23 cellular contexts compared by ENCODE assay signal in the genomic region with DNA sequence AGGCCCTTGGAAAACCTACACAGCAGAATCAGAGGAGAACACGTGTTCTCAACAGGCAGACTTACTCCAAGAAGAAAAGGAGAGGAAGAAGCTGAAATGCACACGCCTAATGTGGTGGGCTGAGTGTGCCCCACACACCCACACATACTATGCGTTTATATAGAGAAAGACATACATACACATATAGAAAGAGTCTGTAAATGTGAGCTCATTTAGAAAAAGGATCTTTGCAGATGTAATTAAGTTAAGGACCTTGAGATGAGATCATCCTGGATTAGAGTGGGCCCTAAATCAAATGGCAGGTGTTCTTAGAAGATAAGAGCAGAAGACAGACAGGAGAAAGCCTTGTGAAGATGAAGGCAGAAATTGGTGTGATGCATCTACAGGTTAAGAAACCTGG.
A peak's percentile ranks its signal among the peaks of the same experiment; 100 is the strongest.
DNase-seq lines count a peak whose midpoint lies in the region; ATAC-seq, FAIRE-seq and TF ChIP-seq lines count a peak whose summit lies in the region.
"Had no signal": no experiment of that assay in that cellular context is flagged by ENCODE, and none has a peak within 500 bp of the region (broad histone marks: within the 10 kb centered on the region; RNA-seq: fewer than 3 reads in every experiment).

No MANE protein-coding gene starts in this region.

- TF ChIP-seq CTCF in K562 (IDR thresholded peaks at IDR 0.05 in 2 of 3, conservative IDR thresholded peaks at IDR 0.05 in 1 of 3; ENCODE audit: insufficient read depth in 2 of 3, low read depth in 1 of 3, low read length in 3 of 3) (no peak), hepatocyte (IDR thresholded peaks at IDR 0.05; ENCODE audit: poor library complexity) (no peak), omental fat pad (IDR thresholded peaks at IDR 0.05) (no peak)

- H3K27me3 ChIP-seq in K562 (ENCODE audit: control insufficient read depth in 2 of 2, insufficient read depth in 2 of 2, low read length in 2 of 2) (no peaks in the 10 kb centered on the region), hepatocyte (no peaks in the 10 kb centered on the region)

- POLR2A ChIA-PET in K562 (lab: Yijun Ruan, JAX), result interaction anchor here (0.6 to 1.9 kb wide), 7 partner anchors 11 to 1564 kb away, joined by 3 to 11 read pairs (median 3); no protein-coding TSS in a partner anchor

- H3K9me1 ChIP-seq in K562 (ENCODE audit: control insufficient read depth, insufficient read depth, low read length), result no peaks in the 10 kb centered on the region

- intact Hi-C loops in K562 (cut with micrococcal nuclease), result no loop called here

- peak; percentile 74 for ATAC-seq in K562
- ATAC-seq in HG03378 (IDR thresholded peaks at IDR 0.05; ENCODE audit: unreplicated experiment), result no peak
- no peak for ATAC-seq in omental fat pad (ENCODE audit: low FRiP score)
- ATAC-seq: A549, GM23338 had no signal

- H3K9me3 ChIP-seq in K562 (replicated peaks; ENCODE audit: control insufficient read depth, insufficient read depth, low read depth, low read length) (no peaks in the 10 kb centered on the region), hepatocyte (ENCODE audit: low read depth) (no peaks in the 10 kb centered on the region)
- H3K9me3 ChIP-seq: A549 had no signal

- in situ Hi-C loops in K562 (cut with MboI), result no loop called here

- H3K79me2 ChIP-seq in K562 (ENCODE audit: control insufficient read depth, insufficient read depth, low read length), result no peaks in the 10 kb centered on the region
- H3K79me2 ChIP-seq in hepatocyte, result no peaks in the 10 kb centered on the region

- H3K27ac ChIP-seq in K562 (ENCODE audit: extremely low read depth, low read depth, low read length) (0 out of 3 replicates have a peak overlapping the region, but pooled peaks have one; percentile 16), hepatocyte (no peak overlapping the region)
- H3K27ac ChIP-seq: 22Rv1, A549, C4-2B had no signal

- no peak for TF ChIP-seq POLR2A in K562 (conservative IDR thresholded peaks at IDR 0.05)

- no TSS peak for BruUV-seq in K562 (replicated peaks; lab: Mats Ljungman, UMichigan)

- no peak for TF ChIP-seq EP300 in K562 (IDR thresholded peaks at IDR 0.05; ENCODE audit: low read length)

- peak; percentile 62 for FAIRE-seq in K562 (lab: Jason Lieb, UNC)
- FAIRE-seq: A549, GM12892, GM18507, H54, HTR-8/SVneo had no signal

- 28% methylated on average over 3 of the region's 3 CpGs for WGBS in K562 (ENCODE audit: insufficient coverage, low coverage, missing lambda C conversion rate)
- 84% methylated on average over 3 of the region's 3 CpGs for WGBS in hepatocyte (ENCODE audit: low lambda C conversion rate, missing lambda C conversion rate)

- peak; percentile 54 for DNase-seq in NCI-H82 (lab: John Stamatoyannopoulos, UW)
- no peak for DNase-seq in NCI-H82 treated with DMSO at 0.1 percent for 48 hours (lab: John Stamatoyannopoulos, UW; ENCODE audit: unreplicated experiment)
- DNase-seq in NCI-H524 treated with DMSO at 0.1 percent for 48 hours (lab: John Stamatoyannopoulos, UW), result peak; percentile 56
- DNase-seq in K562 (ENCODE audit: extremely low read depth in 1 of 4, low spot score in 3 of 4), result peak in 1 of 4 experiments; percentile 27
- DNase-seq in hepatocyte (ENCODE audit: low spot score), result no peak
- DNase-seq in omental fat pad (ENCODE audit: low spot score), result no peak
- DNase-seq: AML-193; CD4-positive, alpha-beta T cell; DMS153; DMS79; GDM1; HCEC 1CT; HFFc6; IMR-90 had no signal

- H4K20me1 ChIP-seq in K562 (replicated peaks; ENCODE audit: control insufficient read depth, insufficient read depth, low read length), result no peaks in the 10 kb centered on the region
- H4K20me1 ChIP-seq in hepatocyte (ENCODE audit: insufficient read depth, poor library complexity, severe bottlenecking), result no peaks in the 10 kb centered on the region

- CTCF ChIA-PET in K562 (lab: Yijun Ruan, JAX; ENCODE audit: low intra/inter-chr PET ratio), result no interaction called here

- no peak for TF ChIP-seq RAD21 in K562 (CRISPR knock-in tag; conservative IDR thresholded peaks at IDR 0.05 in 1 of 2, IDR thresholded peaks at IDR 0.05 in 1 of 2)

- H3K9ac ChIP-seq in K562 (ENCODE audit: insufficient read depth in 1 of 2, low read depth in 2 of 2, low read length in 2 of 2), result no peak overlapping the region

- H3K4me2 ChIP-seq in K562 (ENCODE audit: insufficient read depth, low read length), result no peak overlapping the region; the same call in 1 of the 2 replicates
- H3K4me2 ChIP-seq in hepatocyte, result no peak overlapping the region
- H3K4me2 ChIP-seq: A549, GM23338 had no signal

- no peaks in the 10 kb centered on the region for H3K9me2 ChIP-seq in hepatocyte (replicated peaks; ENCODE audit: insufficient read depth)

- no peak overlapping the region for H3K4me3 ChIP-seq in K562
- no peak overlapping the region for H3K4me3 ChIP-seq in hepatocyte
- H3K4me3 ChIP-seq: A549, GM23338 had no signal

- H3K36me3 ChIP-seq in K562 (ENCODE audit: control insufficient read depth, insufficient read depth, low read length) (no peaks in the 10 kb centered on the region), hepatocyte (replicated peaks; ENCODE audit: insufficient read depth, low read depth) (no peaks in the 10 kb centered on the region)

- H2AFZ ChIP-seq in K562 (ENCODE audit: low read depth, low read length), result peak overlapping the region; percentile 49
- no peak overlapping the region for H2AFZ ChIP-seq in hepatocyte
- H2AFZ ChIP-seq: GM23338 had no signal

- H3K4me1 ChIP-seq in K562 (replicated peaks in 1 of 2; ENCODE audit: control insufficient read depth in 2 of 2, insufficient read depth in 2 of 2, low read length in 2 of 2) (no peaks in the 10 kb centered on the region; a peak in 1 of 5 replicates), hepatocyte (ENCODE audit: insufficient read depth) (peaks cover 9% of the 10 kb centered on the region)

TF ChIP-seq in K562, 482 proteins besides CTCF, POLR2A, EP300 and RAD21 (continues in another document):
- TF ChIP-seq KDM2B (CRISPR knock-in tag; IDR thresholded peaks at IDR 0.05) (no peak), NR2C1 (IDR thresholded peaks at IDR 0.05) (no peak), NR2C1 (tag; IDR thresholded peaks at IDR 0.05) (no peak), U2AF1 (optimal IDR thresholded peaks at IDR 0.05; ENCODE audit: low read depth, low read length) (no peak), ZNF121 (CRISPR knock-in tag; conservative IDR thresholded peaks at IDR 0.05) (no peak), DPF2 (IDR thresholded peaks at IDR 0.05) (peak; percentile 83), ELF2 (CRISPR knock-in tag; IDR thresholded peaks at IDR 0.05) (no peak), CTBP1 (IDR thresholded peaks at IDR 0.05; ENCODE audit: borderline replicate concordance) (peak; percentile 32; the same call in 1 of the 2 replicates), SMARCC2 (IDR thresholded peaks at IDR 0.05; ENCODE audit: low read depth) (peak; percentile 41; the same call in 1 of the 2 replicates), PTTG1 (tag; IDR thresholded peaks at IDR 0.05; ENCODE audit: low read depth) (no peak), IRF2 (CRISPR knock-in tag; IDR thresholded peaks at IDR 0.05) (no peak), HDAC3 (IDR thresholded peaks at IDR 0.05; ENCODE audit: borderline replicate concordance, partially characterized antibody) (no peak), MEIS2 (IDR thresholded peaks at IDR 0.05; ENCODE audit: partially characterized antibody) (peak; percentile 93), ZNF785 (CRISPR knock-in tag; IDR thresholded peaks at IDR 0.05) (no peak), CSDE1 (IDR thresholded peaks at IDR 0.05) (no peak)
- TF ChIP-seq, protein P1, sequence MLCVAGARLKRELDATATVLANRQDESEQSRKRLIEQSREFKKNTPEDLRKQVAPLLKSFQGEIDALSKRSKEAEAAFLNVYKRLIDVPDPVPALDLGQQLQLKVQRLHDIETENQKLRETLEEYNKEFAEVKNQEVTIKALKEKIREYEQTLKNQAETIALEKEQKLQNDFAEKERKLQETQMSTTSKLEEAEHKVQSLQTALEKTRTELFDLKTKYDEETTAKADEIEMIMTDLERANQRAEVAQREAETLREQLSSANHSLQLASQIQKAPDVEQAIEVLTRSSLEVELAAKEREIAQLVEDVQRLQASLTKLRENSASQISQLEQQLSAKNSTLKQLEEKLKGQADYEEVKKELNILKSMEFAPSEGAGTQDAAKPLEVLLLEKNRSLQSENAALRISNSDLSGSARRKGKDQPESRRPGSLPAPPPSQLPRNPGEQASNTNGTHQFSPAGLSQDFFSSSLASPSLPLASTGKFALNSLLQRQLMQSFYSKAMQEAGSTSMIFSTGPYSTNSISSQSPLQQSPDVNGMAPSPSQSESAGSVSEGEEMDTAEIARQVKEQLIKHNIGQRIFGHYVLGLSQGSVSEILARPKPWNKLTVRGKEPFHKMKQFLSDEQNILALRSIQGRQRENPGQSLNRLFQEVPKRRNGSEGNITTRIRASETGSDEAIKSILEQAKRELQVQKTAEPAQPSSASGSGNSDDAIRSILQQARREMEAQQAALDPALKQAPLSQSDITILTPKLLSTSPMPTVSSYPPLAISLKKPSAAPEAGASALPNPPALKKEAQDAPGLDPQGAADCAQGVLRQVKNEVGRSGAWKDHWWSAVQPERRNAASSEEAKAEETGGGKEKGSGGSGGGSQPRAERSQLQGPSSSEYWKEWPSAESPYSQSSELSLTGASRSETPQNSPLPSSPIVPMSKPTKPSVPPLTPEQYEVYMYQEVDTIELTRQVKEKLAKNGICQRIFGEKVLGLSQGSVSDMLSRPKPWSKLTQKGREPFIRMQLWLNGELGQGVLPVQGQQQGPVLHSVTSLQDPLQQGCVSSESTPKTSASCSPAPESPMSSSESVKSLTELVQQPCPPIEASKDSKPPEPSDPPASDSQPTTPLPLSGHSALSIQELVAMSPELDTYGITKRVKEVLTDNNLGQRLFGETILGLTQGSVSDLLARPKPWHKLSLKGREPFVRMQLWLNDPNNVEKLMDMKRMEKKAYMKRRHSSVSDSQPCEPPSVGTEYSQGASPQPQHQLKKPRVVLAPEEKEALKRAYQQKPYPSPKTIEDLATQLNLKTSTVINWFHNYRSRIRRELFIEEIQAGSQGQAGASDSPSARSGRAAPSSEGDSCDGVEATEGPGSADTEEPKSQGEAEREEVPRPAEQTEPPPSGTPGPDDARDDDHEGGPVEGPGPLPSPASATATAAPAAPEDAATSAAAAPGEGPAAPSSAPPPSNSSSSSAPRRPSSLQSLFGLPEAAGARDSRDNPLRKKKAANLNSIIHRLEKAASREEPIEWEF (CRISPR knock-in tag; IDR thresholded peaks at IDR 0.05), result no peak

Comparison
In these comparisons a context has a peak if more than half of its experiments do, and no peak if none do; other contexts are left out.
1. DNase-seq: peak in NCI-H82 (single experiment) and NCI-H524 treated with DMSO at 0.1 percent for 48 hours (single experiment); none in NCI-H82 treated with DMSO at 0.1 percent for 48 hours (single experiment), hepatocyte (single experiment) and omental fat pad (single experiment).